In the genomic region with DNA sequence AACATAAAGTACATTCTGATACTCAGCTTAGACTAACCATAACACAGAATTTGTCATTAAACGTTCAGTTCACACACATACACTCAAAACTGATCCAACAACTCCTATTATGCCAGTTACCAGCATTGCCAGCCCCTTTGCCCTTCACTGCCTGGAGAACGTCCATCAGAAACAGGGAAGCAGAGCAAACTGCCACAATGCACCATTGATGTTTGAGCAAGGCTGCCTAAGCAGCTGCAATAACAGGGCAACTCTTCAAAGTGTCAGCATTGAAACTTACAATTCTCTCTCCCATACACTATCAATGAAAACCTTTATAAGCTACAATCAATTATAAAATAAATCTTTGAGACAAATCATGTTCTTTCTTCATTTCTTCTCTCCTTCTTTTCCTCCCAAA, we compare ENCODE assay signal across 19 cellular contexts.
DNase-seq lines count a peak whose midpoint lies in the region; ATAC-seq, FAIRE-seq and TF ChIP-seq lines count a peak whose summit lies in the region.
"Had no signal": no experiment of that assay in that cellular context is flagged by ENCODE, and none has a peak within 500 bp of the region (broad histone marks: within the 10 kb centered on the region; RNA-seq: fewer than 3 reads in every experiment).

No MANE protein-coding gene starts in this region.

- FAIRE-seq in H54 (lab: Jason Lieb, UNC) = peak; percentile 38

- BruUV-seq in OCI-LY7 (replicated peaks; lab: Mats Ljungman, UMichigan) = no TSS peak

- no peak for TF ChIP-seq CTCF in CD14-positive monocyte (IDR thresholded peaks at IDR 0.05)
- TF ChIP-seq CTCF in OCI-LY7 (conservative IDR thresholded peaks at IDR 0.05; ENCODE audit: low read length) = no peak

- in situ Hi-C loops in SK-MEL-5 (cut with HindIII; ENCODE audit: low pct_unique_long_range_greater_than_20kb, low sequenced_read_pairs) = no loop called here

- no peak overlapping the region for H3K4me2 ChIP-seq in OCI-LY7 (ENCODE audit: low read length)

- H3K27ac Mint-ChIP-seq in CD14-positive monocyte = no peak overlapping the region
- H3K27ac Mint-ChIP-seq: B cell; dendritic cell treated with granulocyte-macrophage colony-stimulating factor and Interleukin-4, amounts not matched to agents 40 ng/mL and 50 ng/mL, for 4 days; nephron progenitor cell; stimulated activated memory B cell treated with anti-CD40 and anti-IgM and Interleukin-4, amounts not matched to agents 10 μg/mL and 1 μg/mL and 100 μg/mL, for 72 hours had no signal

- ATAC-seq in esophagus mucosa = no peak
- ATAC-seq: stimulated activated memory B cell treated with anti-CD40 and anti-IgM and Interleukin-4, amounts not matched to agents 10 μg/mL and 1 μg/mL and 100 μg/mL, for 72 hours had no signal

- no peaks in the 10 kb centered on the region for H4K20me1 ChIP-seq in OCI-LY7 (ENCODE audit: insufficient read depth, low read length)

- H3K9me2 ChIP-seq in OCI-LY7 (ENCODE audit: insufficient read depth, low read length) = no peaks in the 10 kb centered on the region

- CTCF ChIA-PET in OCI-LY7 (lab: Charles Lee; ENCODE audit: unreplicated experiment) = no interaction called here

- H2AFZ ChIP-seq in OCI-LY7 (ENCODE audit: low read length) = no peak overlapping the region

- H3K4me1 ChIP-seq in OCI-LY7 (ENCODE audit: insufficient read depth, low read length, poor library complexity, severe bottlenecking) = no peaks in the 10 kb centered on the region

- H3K4me3 ChIP-seq in OCI-LY7 (ENCODE audit: low read depth, low read length, poor library complexity, severe bottlenecking) = no peak overlapping the region
- H3K4me3 ChIP-seq: esophagus muscularis mucosa, left ventricle myocardium inferior, skin epidermis had no signal

- H3K4me1 Mint-ChIP-seq in CD14-positive monocyte = peaks cover 3% of the 10 kb centered on the region
- H3K4me1 Mint-ChIP-seq: B cell, nephron progenitor cell had no signal

- H3K27ac ChIP-seq in OCI-LY7 (ENCODE audit: low read depth, low read length, poor library complexity, severe bottlenecking) = no peak overlapping the region
- H3K27ac ChIP-seq: esophagus muscularis mucosa, left ventricle myocardium inferior had no signal

- intact Hi-C loops in head of caudate nucleus (cut with DNase I) (no loop called here), posterior cingulate gyrus (cut with DNase I) (no loop called here), CD14-positive monocyte (cut with micrococcal nuclease) (no loop called here), OCI-LY7 (cut with micrococcal nuclease; ENCODE audit: unreplicated experiment) (no loop called here)

- H3K4me3 Mint-ChIP-seq in CD14-positive monocyte = no peak overlapping the region
- H3K4me3 Mint-ChIP-seq: B cell; dendritic cell treated with granulocyte-macrophage colony-stimulating factor and Interleukin-4, amounts not matched to agents 40 ng/mL and 50 ng/mL, for 4 days; nephron progenitor cell; stimulated activated memory B cell treated with anti-CD40 and anti-IgM and Interleukin-4, amounts not matched to agents 10 μg/mL and 1 μg/mL and 100 μg/mL, for 72 hours had no signal

- no peaks in the 10 kb centered on the region for H3K79me2 ChIP-seq in OCI-LY7 (ENCODE audit: insufficient read depth, low read depth, low read length)

- H3K9me3 Mint-ChIP-seq in CD14-positive monocyte = peaks cover 0 to 6% (median 2%) of the 10 kb centered on the region in 7 donors

- H3K36me3 Mint-ChIP-seq in CD14-positive monocyte = peaks cover 1 to 3% of the 10 kb centered on the region in 2 donors

- no peaks in the 10 kb centered on the region for H3K36me3 ChIP-seq in OCI-LY7 (ENCODE audit: insufficient read depth, low read length)
- H3K36me3 ChIP-seq: esophagus muscularis mucosa, left ventricle myocardium inferior had no signal

- no peaks in the 10 kb centered on the region for H3K9me3 ChIP-seq in OCI-LY7 (ENCODE audit: low read length)
- H3K9me3 ChIP-seq: esophagus muscularis mucosa, left ventricle myocardium inferior had no signal

- POLR2A ChIA-PET in OCI-LY7 (lab: Charles Lee) = interaction anchor here (0.6 kb wide), 1 partner anchor 1849 kb away, joined by 3 read pairs; no protein-coding TSS in a partner anchor

- no peak for TF ChIP-seq POLR2A in H54 (IDR thresholded peaks at IDR 0.05; ENCODE audit: low read depth, low read length)

- no peak for DNase-seq in H54 (ENCODE audit: insufficient read length, low spot score)
- peak; percentile 68 for DNase-seq in SK-MEL-5 (ENCODE audit: low read depth, low spot score)
- DNase-seq in head of caudate nucleus = peak; percentile 27 to 95 (median 83)
- peak; percentile 39 to 94 (median 67) for DNase-seq in posterior cingulate gyrus
- no peak for DNase-seq in CD14-positive monocyte (ENCODE audit: low spot score)
- DNase-seq in OCI-LY7 (ENCODE audit: low spot score) = no peak
- DNase-seq in dedifferentiated amniotic fluid mesenchymal stem cell (ENCODE audit: extremely low spot score) = no peak
- DNase-seq: activated CD8-positive, alpha-beta memory T cell treated with anti-CD3 and anti-CD28 coated beads for 24 hours; amniotic stem cell; left ventricle myocardium inferior; MV-4-11; NCI-H2171; nephron progenitor cell had no signal

- H3K27me3 Mint-ChIP-seq in CD14-positive monocyte (ENCODE audit: low read depth in 3 of 3) = no peaks in the 10 kb centered on the region
- H3K27me3 Mint-ChIP-seq: B cell; dendritic cell treated with granulocyte-macrophage colony-stimulating factor and Interleukin-4, amounts not matched to agents 40 ng/mL and 50 ng/mL, for 4 days; stimulated activated memory B cell treated with anti-CD40 and anti-IgM and Interleukin-4, amounts not matched to agents 10 μg/mL and 1 μg/mL and 100 μg/mL, for 72 hours had no signal

Comparison
In these comparisons a context has a peak if more than half of its experiments do, and no peak if none do; other contexts are left out.
1. DNase-seq: peak in SK-MEL-5 (single experiment), head of caudate nucleus (42 of 42) and posterior cingulate gyrus (10 of 10); none in H54 (single experiment), CD14-positive monocyte (single experiment), OCI-LY7 (single experiment) and dedifferentiated amniotic fluid mesenchymal stem cell (single experiment).